13 cellular contexts compared by ENCODE assay signal in the genomic region with DNA sequence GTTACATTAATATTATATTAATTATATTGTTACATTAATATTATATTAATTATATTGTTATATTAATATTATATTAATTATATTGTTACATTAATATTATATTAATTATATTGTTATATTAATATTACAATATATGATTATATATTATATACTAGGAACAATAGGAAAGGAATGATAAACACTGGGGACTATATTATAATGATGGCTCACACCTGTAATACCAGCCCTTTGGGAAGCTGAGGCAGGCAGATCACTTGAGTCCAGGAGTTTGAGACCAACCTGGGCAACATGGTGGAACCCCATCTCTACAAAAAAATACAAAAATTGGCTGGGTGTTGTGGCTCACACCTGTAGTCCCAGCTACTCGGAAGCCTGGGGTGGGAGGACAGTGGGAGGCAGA. TPM values are rescaled to one million over a fixed set of nuclear protein-coding genes. Genes with fewer than 3 reads are reported as not detected.
"Had no signal": no experiment of that assay in that cellular context is flagged by ENCODE, and none has a peak within 500 bp of the region (broad histone marks: within the 10 kb centered on the region; RNA-seq: fewer than 3 reads in every experiment).

No MANE protein-coding gene starts in this region.

RNA-seq across cellular contexts. Expression of a gene that starts 48.5 kb away (rescaled TPM):
- total RNA-seq: activated B cell treated with CpG ODN at 0.5 μM for 24 hours; activated CD4-positive, alpha-beta memory T cell treated with anti-CD3 and anti-CD28 coated beads for 36 hours; activated CD4-positive, alpha-beta memory T cell treated with anti-CD3 and anti-CD28 coated beads, Interleukin-2, amount 10 ng/mL, durations not matched to agents 7 days and 5 days; activated CD4-positive, alpha-beta T cell treated with anti-CD3 and anti-CD28 coated beads for 36 hours; activated CD4-positive, alpha-beta T cell treated with anti-CD3 and anti-CD28 coated beads, Interleukin-2, amount 10 ng/mL, durations not matched to agents 24 days and 14 days; activated CD4-positive, alpha-beta T cell treated with anti-CD3 and anti-CD28 coated beads, Interleukin-2, amount 10 ng/mL, durations not matched to agents 7 days and 5 days; activated CD8-positive, alpha-beta memory T cell treated with anti-CD3 and anti-CD28 coated beads for 36 hours; activated CD8-positive, alpha-beta memory T cell treated with anti-CD3 and anti-CD28 coated beads, Interleukin-2, amount 10 ng/mL, durations not matched to agents 7 days and 5 days; activated CD8-positive, alpha-beta T cell treated with anti-CD3 and anti-CD28 coated beads for 36 hours; activated CD8-positive, alpha-beta T cell treated with anti-CD3 and anti-CD28 coated beads, Interleukin-2, amount 10 ng/mL, durations not matched to agents 7 days and 5 days; T-helper 1 cell treated with Interleukin-12 subunit alpha and Interleukin-12 subunit beta and Interleukin-4 antibody, amounts not matched to agents 30 ng/mL and 1 ng/mL, for 36 hours; T-helper 17 cell; T-helper 2 cell treated with Interferon-gamma antibody and Interleukin-4, amounts not matched to agents 100 ng/mL and 5 ng/mL, for 36 hours had no signal
